ENCODE assay signal across 8 cellular contexts in genomic region chr1:235417101-235417697, GRCh38. TPM values are rescaled to one million over a fixed set of nuclear protein-coding genes. Genes with fewer than 3 reads are reported as not detected.
DNase-seq lines count a peak whose midpoint lies in the region; ATAC-seq and TF ChIP-seq lines count a peak whose summit lies in the region.

No MANE protein-coding gene starts in this region.

- DNase-seq in A172 (ENCODE audit: low spot score) (peak; percentile 86), NCI-H128 (lab: John Stamatoyannopoulos, UW; ENCODE audit: unreplicated experiment) (peak; percentile 11), T47D (ENCODE audit: low read depth in 1 of 2, low spot score in 1 of 2) (peak; percentile 64 to 80), islet precursor cell (peak; percentile 83)
- peak; percentile 22 to 45 for DNase-seq in stimulated activated CD4-positive, alpha-beta T cell treated with anti-CD3 and anti-CD28 coated beads, Interleukin-15, amount 100 ng/mL, for 48 hours (ENCODE audit: low read depth in 2 of 2)

- ATAC-seq in HG02678 (IDR thresholded peaks at IDR 0.05; ENCODE audit: unreplicated experiment) = no peak

- peak; percentile 67 for TF ChIP-seq CTCF in GM12874 (IDR thresholded peaks at IDR 0.05; ENCODE audit: insufficient read depth, low read depth, low read length)
- peak; percentile 87 for TF ChIP-seq CTCF in VCaP (conservative IDR thresholded peaks at IDR 0.05)

- H3K27ac ChIP-seq in VCaP = no peak overlapping the region

- in situ Hi-C loops in T47D (cut with HindIII; ENCODE audit: low pct_unique_long_range_greater_than_20kb, low sequenced_read_pairs) = no loop called here

RNA-seq across cellular contexts. Expression of gene TBCE, which starts 50.0 kb away (rescaled TPM):
- 49.8 and 58.3 TPM in 2 replicates for total RNA-seq in A172 (2014; rRNA removed; shearing (Covaris generic))

Comparison
In these comparisons a context has a peak if more than half of its experiments do, and no peak if none do; other contexts are left out.
1. DNase-seq: peak in every context shown above with its lines; median percentile 86 in A172; 83 in islet precursor cell; 72 in T47D; 34 in stimulated activated CD4-positive, alpha-beta T cell treated with anti-CD3 and anti-CD28 coated beads, Interleukin-15, amount 100 ng/mL, for 48 hours; 11 in NCI-H128.